7 cellular contexts compared by ENCODE assay signal in the genomic region with DNA sequence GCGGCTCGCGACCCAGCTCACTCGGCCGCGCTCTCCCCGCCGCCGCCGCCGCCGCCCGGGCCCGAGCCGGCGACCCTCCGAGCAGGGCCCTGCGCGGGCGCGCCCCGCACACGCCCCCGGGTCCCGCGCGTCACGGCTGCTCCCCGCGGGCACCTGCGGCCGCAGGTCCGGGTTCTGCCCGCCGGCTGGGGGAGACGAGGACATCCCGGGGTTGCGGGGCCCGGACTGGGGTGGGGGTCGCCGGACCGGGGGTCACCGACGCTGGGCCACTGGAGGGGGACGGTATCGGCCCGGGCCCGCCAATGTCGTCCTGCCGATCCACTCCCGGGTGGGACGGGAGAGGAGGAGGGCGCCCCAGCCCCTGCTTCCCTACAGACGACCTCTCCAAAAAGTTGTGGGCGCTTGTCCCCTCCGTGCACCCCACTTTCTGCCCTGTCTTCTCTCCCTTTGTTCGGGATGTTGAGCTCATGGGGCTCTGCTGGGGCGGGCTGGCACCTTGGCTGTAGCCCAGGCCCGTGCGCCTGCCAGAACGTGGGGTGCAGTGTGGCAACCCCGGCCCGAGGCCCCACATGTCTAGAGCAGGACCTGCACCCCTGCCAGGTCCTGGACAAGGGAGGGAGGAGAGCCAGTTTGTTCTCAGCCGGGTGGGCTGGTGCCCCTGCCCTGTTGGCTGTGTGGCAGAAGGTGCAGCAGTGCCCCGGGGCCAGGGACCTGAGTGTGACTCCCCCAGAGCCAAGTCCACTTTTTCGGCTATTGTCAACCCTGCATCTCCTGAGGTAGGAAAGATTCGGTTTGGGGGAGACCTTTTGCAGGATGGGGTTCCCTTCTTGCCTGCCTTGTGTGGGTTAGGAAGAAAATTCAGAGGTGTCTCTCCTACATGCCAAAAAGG. TPM values are rescaled to one million over a fixed set of nuclear protein-coding genes. Genes with fewer than 3 reads are reported as not detected.
DNase-seq lines count a peak whose midpoint lies in the region; ATAC-seq and TF ChIP-seq lines count a peak whose summit lies in the region.

No MANE protein-coding gene starts in this region.

- intact Hi-C loops in OCI-LY7 (cut with micrococcal nuclease; ENCODE audit: unreplicated experiment), result no loop called here

- peaks cover 37% of the 10 kb centered on the region for H3K4me1 ChIP-seq in OCI-LY7 (ENCODE audit: insufficient read depth, low read length, poor library complexity, severe bottlenecking)
- peaks cover 29% of the 10 kb centered on the region for H3K4me1 ChIP-seq in muscle layer of colon (ENCODE audit: insufficient read depth, low read length)

- peak overlapping the region; percentile 66 for H3K4me3 ChIP-seq in OCI-LY7 (ENCODE audit: low read depth, low read length, poor library complexity, severe bottlenecking)
- peak overlapping the region; percentile 88 for H3K4me3 ChIP-seq in coronary artery
- H3K4me3 ChIP-seq in muscle layer of colon (ENCODE audit: low read depth in 1 of 2, low read length in 2 of 2), result peak overlapping the region; percentile 64 to 76

- no peaks in the 10 kb centered on the region for H3K9me2 ChIP-seq in OCI-LY7 (ENCODE audit: insufficient read depth, low read length)

- no peak for TF ChIP-seq CTCF in OCI-LY7 (conservative IDR thresholded peaks at IDR 0.05; ENCODE audit: low read length)
- no peak for TF ChIP-seq CTCF in coronary artery (IDR thresholded peaks at IDR 0.05)

- CTCF ChIA-PET in OCI-LY7 (lab: Charles Lee; ENCODE audit: unreplicated experiment), result no interaction called here

- H4K20me1 ChIP-seq in OCI-LY7 (ENCODE audit: insufficient read depth, low read length), result no peaks in the 10 kb centered on the region

- H3K4me2 ChIP-seq in OCI-LY7 (ENCODE audit: low read length), result peak overlapping the region; percentile 82

- POLR2A ChIA-PET in OCI-LY7 (lab: Charles Lee), result interaction anchor here (1.0 kb wide), 1 partner anchor 11 kb away, joined by 5 read pairs; no protein-coding TSS in a partner anchor

- H3K9ac ChIP-seq in muscle layer of colon (ENCODE audit: low read length), result peak overlapping the region; percentile 14

- H3K9me3 ChIP-seq in OCI-LY7 (ENCODE audit: low read length), result no peaks in the 10 kb centered on the region
- no peaks in the 10 kb centered on the region for H3K9me3 ChIP-seq in muscle layer of colon (ENCODE audit: low read length)

- H3K79me2 ChIP-seq in OCI-LY7 (ENCODE audit: insufficient read depth, low read depth, low read length), result no peaks in the 10 kb centered on the region

- DNase-seq in OCI-LY7 (ENCODE audit: low spot score), result no peak
- DNase-seq in coronary artery (ENCODE audit: low spot score), result no peak
- DNase-seq in glomerular visceral epithelial cell (ENCODE audit: extremely low spot score), result no peak
- DNase-seq in NCI-H82 treated with DMSO at 0.1 percent for 48 hours (lab: John Stamatoyannopoulos, UW; ENCODE audit: unreplicated experiment), result no peak
- no peak for DNase-seq in MV-4-11 (lab: John Stamatoyannopoulos, UW)

- ATAC-seq in GM18909 (IDR thresholded peaks at IDR 0.05; ENCODE audit: poor library complexity, unreplicated experiment), result peak; percentile 19

- no peaks in the 10 kb centered on the region for H3K27me3 ChIP-seq in muscle layer of colon (ENCODE audit: control insufficient read depth in 1 of 2, insufficient read depth in 2 of 2, low read length in 2 of 2)

- BruUV-seq in OCI-LY7 (replicated peaks; lab: Mats Ljungman, UMichigan), result no TSS peak

- no peaks in the 10 kb centered on the region for H3K36me3 ChIP-seq in OCI-LY7 (ENCODE audit: insufficient read depth, low read length)
- H3K36me3 ChIP-seq in muscle layer of colon (ENCODE audit: insufficient read depth, low read length), result no peaks in the 10 kb centered on the region

- no peak overlapping the region for H2AFZ ChIP-seq in OCI-LY7 (ENCODE audit: low read length)

- H3K27ac ChIP-seq in OCI-LY7 (ENCODE audit: low read depth, low read length, poor library complexity, severe bottlenecking), result no peak overlapping the region
- peak overlapping the region in 1 of 2 donors; percentile 85 for H3K27ac ChIP-seq in coronary artery
- peak overlapping the region; percentile 63 for H3K27ac ChIP-seq in muscle layer of colon (ENCODE audit: low read depth, low read length)

RNA-seq across cellular contexts. Expression of gene CELSR1, which starts 40.2 kb away (rescaled TPM):
- 3.9 and 5.2 TPM in 2 replicates for total RNA-seq in OCI-LY7 (2014; rRNA removed; shearing (Covaris generic))
- total RNA-seq in OCI-LY7 (2022), result 3.7 and 4.9 TPM in 2 replicates

RNA-seq across cellular contexts. Expression of gene GRAMD4, which starts 42.6 kb away (rescaled TPM):
- total RNA-seq in OCI-LY7 (2014; rRNA removed; shearing (Covaris generic)), result 40.7 and 52.4 TPM in 2 replicates
- total RNA-seq in OCI-LY7 (2022), result 32.8 and 46.9 TPM in 2 replicates
